In genomic region chr11:27506200-27507182, GRCh38 we compare ENCODE assay signal across 1 cellular context.
TF ChIP-seq lines count a peak whose summit lies in the region.

A gene with protein sequence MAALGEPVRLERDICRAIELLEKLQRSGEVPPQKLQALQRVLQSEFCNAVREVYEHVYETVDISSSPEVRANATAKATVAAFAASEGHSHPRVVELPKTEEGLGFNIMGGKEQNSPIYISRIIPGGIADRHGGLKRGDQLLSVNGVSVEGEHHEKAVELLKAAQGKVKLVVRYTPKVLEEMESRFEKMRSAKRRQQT (minus strand): TSS chr11:27506769. CDS start chr11:27506752, 17 bp downstream.

TF ChIP-seq in HepG2, 621 proteins besides CTCF, POLR2A, EP300 and RAD21 (continued from another document and continues in another):
- TF ChIP-seq, protein P1, sequence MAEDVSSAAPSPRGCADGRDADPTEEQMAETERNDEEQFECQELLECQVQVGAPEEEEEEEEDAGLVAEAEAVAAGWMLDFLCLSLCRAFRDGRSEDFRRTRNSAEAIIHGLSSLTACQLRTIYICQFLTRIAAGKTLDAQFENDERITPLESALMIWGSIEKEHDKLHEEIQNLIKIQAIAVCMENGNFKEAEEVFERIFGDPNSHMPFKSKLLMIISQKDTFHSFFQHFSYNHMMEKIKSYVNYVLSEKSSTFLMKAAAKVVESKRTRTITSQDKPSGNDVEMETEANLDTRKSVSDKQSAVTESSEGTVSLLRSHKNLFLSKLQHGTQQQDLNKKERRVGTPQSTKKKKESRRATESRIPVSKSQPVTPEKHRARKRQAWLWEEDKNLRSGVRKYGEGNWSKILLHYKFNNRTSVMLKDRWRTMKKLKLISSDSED (CRISPR knock-in tag; IDR thresholded peaks at IDR 0.05), result no peak
- TF ChIP-seq ATF6 (CRISPR knock-in tag; conservative IDR thresholded peaks at IDR 0.05) (no peak), ZNF792 (CRISPR knock-in tag; IDR thresholded peaks at IDR 0.05) (0 out of 2 replicates have a peak, but pooled peaks have one; percentile 46), JUNB (CRISPR knock-in tag; IDR thresholded peaks at IDR 0.05; ENCODE audit: borderline replicate concordance) (no peak), ZBTB38 (CRISPR knock-in tag; IDR thresholded peaks at IDR 0.05) (peak; percentile 65), ZNF747 (CRISPR knock-in tag; IDR thresholded peaks at IDR 0.05; ENCODE audit: borderline replicate concordance) (peak; percentile 61; the same call in 1 of the 2 replicates), MIXL1 (CRISPR knock-in tag; IDR thresholded peaks at IDR 0.05) (peak; percentile 69; the same call in 1 of the 2 replicates), ZNF20 (CRISPR knock-in tag; IDR thresholded peaks at IDR 0.05) (no peak), ZC3H13 (CRISPR knock-in tag; IDR thresholded peaks at IDR 0.05) (no peak), ZNF543 (CRISPR knock-in tag; IDR thresholded peaks at IDR 0.05) (no peak), BRD4 (CRISPR knock-in tag; IDR thresholded peaks at IDR 0.05) (peak; percentile 93), NCOA5 (CRISPR knock-in tag; IDR thresholded peaks at IDR 0.05) (no peak), ZNF180 (CRISPR knock-in tag; IDR thresholded peaks at IDR 0.05; ENCODE audit: borderline replicate concordance, low read depth) (no peak), CHD2 (IDR thresholded peaks at IDR 0.05; ENCODE audit: low read depth, low read length) (peak; percentile 97), ZNF850 (CRISPR knock-in tag; conservative IDR thresholded peaks at IDR 0.05) (no peak), ZNF878 (CRISPR knock-in tag; IDR thresholded peaks at IDR 0.05) (no peak), ESRRA (CRISPR knock-in tag; IDR thresholded peaks at IDR 0.05; ENCODE audit: low read depth) (no peak), RNF219 (CRISPR knock-in tag; IDR thresholded peaks at IDR 0.05) (no peak), RFXAP (CRISPR knock-in tag; IDR thresholded peaks at IDR 0.05; ENCODE audit: borderline replicate concordance) (peak; percentile 84; the same call in 1 of the 2 replicates), MLLT10 (CRISPR knock-in tag; IDR thresholded peaks at IDR 0.05) (no peak), NAIF1 (CRISPR knock-in tag; IDR thresholded peaks at IDR 0.05; ENCODE audit: borderline replicate concordance) (peak; percentile 86; the same call in 1 of the 2 replicates), RXRB (CRISPR knock-in tag; IDR thresholded peaks at IDR 0.05; ENCODE audit: borderline replicate concordance) (peak; percentile 74), TBX2 (CRISPR knock-in tag; IDR thresholded peaks at IDR 0.05; ENCODE audit: borderline replicate concordance) (peak; percentile 75; the same call in 1 of the 2 replicates), ZFP41 (CRISPR knock-in tag; IDR thresholded peaks at IDR 0.05; ENCODE audit: borderline replicate concordance) (0 out of 2 replicates have a peak, but pooled peaks have one; percentile 26), ZNF704 (CRISPR knock-in tag; IDR thresholded peaks at IDR 0.05; ENCODE audit: borderline replicate concordance) (no peak; the same call in 1 of the 2 replicates), CEBPB (IDR thresholded peaks at IDR 0.05; ENCODE audit: borderline replicate concordance, low read depth, low read length) (no peak), KLF6 (CRISPR knock-in tag; IDR thresholded peaks at IDR 0.05) (0 out of 2 replicates have a peak, but pooled peaks have one; percentile 41), ZNF350 (CRISPR knock-in tag; IDR thresholded peaks at IDR 0.05; ENCODE audit: borderline replicate concordance, low read depth) (peak; percentile 67; the same call in 1 of the 2 replicates), TARDBP (CRISPR knock-in tag; IDR thresholded peaks at IDR 0.05) (peak; percentile 79), ADNP (CRISPR knock-in tag; IDR thresholded peaks at IDR 0.05) (no peak), E2F1 (CRISPR knock-in tag; IDR thresholded peaks at IDR 0.05) (no peak)
- TF ChIP-seq, protein P2, sequence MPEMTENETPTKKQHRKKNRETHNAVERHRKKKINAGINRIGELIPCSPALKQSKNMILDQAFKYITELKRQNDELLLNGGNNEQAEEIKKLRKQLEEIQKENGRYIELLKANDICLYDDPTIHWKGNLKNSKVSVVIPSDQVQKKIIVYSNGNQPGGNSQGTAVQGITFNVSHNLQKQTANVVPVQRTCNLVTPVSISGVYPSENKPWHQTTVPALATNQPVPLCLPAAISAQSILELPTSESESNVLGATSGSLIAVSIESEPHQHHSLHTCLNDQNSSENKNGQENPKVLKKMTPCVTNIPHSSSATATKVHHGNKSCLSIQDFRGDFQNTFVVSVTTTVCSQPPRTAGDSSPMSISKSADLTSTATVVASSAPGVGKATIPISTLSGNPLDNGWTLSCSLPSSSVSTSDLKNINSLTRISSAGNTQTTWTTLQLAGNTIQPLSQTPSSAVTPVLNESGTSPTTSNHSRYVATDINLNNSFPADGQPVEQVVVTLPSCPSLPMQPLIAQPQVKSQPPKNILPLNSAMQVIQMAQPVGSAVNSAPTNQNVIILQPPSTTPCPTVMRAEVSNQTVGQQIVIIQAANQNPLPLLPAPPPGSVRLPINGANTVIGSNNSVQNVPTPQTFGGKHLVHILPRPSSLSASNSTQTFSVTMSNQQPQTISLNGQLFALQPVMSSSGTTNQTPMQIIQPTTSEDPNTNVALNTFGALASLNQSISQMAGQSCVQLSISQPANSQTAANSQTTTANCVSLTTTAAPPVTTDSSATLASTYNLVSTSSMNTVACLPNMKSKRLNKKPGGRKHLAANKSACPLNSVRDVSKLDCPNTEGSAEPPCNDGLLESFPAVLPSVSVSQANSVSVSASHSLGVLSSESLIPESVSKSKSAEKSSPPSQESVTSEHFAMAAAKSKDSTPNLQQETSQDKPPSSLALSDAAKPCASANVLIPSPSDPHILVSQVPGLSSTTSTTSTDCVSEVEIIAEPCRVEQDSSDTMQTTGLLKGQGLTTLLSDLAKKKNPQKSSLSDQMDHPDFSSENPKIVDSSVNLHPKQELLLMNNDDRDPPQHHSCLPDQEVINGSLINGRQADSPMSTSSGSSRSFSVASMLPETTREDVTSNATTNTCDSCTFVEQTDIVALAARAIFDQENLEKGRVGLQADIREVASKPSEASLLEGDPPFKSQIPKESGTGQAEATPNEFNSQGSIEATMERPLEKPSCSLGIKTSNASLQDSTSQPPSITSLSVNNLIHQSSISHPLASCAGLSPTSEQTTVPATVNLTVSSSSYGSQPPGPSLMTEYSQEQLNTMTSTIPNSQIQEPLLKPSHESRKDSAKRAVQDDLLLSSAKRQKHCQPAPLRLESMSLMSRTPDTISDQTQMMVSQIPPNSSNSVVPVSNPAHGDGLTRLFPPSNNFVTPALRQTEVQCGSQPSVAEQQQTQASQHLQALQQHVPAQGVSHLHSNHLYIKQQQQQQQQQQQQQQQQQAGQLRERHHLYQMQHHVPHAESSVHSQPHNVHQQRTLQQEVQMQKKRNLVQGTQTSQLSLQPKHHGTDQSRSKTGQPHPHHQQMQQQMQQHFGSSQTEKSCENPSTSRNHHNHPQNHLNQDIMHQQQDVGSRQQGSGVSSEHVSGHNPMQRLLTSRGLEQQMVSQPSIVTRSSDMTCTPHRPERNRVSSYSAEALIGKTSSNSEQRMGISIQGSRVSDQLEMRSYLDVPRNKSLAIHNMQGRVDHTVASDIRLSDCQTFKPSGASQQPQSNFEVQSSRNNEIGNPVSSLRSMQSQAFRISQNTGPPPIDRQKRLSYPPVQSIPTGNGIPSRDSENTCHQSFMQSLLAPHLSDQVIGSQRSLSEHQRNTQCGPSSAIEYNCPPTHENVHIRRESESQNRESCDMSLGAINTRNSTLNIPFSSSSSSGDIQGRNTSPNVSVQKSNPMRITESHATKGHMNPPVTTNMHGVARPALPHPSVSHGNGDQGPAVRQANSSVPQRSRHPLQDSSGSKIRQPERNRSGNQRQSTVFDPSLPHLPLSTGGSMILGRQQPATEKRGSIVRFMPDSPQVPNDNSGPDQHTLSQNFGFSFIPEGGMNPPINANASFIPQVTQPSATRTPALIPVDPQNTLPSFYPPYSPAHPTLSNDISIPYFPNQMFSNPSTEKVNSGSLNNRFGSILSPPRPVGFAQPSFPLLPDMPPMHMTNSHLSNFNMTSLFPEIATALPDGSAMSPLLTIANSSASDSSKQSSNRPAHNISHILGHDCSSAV (CRISPR knock-in tag; IDR thresholded peaks at IDR 0.05; ENCODE audit: borderline replicate concordance), result peak; percentile 93; the same call in 1 of the 2 replicates
- TF ChIP-seq, protein P3, sequence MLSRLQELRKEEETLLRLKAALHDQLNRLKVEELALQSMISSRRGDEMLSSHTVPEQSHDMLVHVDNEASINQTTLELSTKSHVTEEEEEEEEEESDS (CRISPR knock-in tag; IDR thresholded peaks at IDR 0.05; ENCODE audit: borderline replicate concordance), result peak; percentile 82; the same call in 1 of the 2 replicates
- TF ChIP-seq, protein P4, sequence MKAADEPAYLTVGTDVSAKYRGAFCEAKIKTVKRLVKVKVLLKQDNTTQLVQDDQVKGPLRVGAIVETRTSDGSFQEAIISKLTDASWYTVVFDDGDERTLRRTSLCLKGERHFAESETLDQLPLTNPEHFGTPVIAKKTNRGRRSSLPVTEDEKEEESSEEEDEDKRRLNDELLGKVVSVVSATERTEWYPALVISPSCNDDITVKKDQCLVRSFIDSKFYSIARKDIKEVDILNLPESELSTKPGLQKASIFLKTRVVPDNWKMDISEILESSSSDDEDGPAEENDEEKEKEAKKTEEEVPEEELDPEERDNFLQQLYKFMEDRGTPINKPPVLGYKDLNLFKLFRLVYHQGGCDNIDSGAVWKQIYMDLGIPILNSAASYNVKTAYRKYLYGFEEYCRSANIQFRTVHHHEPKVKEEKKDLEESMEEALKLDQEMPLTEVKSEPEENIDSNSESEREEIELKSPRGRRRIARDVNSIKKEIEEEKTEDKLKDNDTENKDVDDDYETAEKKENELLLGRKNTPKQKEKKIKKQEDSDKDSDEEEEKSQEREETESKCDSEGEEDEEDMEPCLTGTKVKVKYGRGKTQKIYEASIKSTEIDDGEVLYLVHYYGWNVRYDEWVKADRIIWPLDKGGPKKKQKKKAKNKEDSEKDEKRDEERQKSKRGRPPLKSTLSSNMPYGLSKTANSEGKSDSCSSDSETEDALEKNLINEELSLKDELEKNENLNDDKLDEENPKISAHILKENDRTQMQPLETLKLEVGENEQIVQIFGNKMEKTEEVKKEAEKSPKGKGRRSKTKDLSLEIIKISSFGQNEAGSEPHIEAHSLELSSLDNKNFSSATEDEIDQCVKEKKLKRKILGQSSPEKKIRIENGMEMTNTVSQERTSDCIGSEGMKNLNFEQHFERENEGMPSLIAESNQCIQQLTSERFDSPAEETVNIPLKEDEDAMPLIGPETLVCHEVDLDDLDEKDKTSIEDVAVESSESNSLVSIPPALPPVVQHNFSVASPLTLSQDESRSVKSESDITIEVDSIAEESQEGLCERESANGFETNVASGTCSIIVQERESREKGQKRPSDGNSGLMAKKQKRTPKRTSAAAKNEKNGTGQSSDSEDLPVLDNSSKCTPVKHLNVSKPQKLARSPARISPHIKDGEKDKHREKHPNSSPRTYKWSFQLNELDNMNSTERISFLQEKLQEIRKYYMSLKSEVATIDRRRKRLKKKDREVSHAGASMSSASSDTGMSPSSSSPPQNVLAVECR (CRISPR knock-in tag; IDR thresholded peaks at IDR 0.05; ENCODE audit: borderline replicate concordance), result peak; percentile 62; the same call in 1 of the 2 replicates
- TF ChIP-seq, protein P5, sequence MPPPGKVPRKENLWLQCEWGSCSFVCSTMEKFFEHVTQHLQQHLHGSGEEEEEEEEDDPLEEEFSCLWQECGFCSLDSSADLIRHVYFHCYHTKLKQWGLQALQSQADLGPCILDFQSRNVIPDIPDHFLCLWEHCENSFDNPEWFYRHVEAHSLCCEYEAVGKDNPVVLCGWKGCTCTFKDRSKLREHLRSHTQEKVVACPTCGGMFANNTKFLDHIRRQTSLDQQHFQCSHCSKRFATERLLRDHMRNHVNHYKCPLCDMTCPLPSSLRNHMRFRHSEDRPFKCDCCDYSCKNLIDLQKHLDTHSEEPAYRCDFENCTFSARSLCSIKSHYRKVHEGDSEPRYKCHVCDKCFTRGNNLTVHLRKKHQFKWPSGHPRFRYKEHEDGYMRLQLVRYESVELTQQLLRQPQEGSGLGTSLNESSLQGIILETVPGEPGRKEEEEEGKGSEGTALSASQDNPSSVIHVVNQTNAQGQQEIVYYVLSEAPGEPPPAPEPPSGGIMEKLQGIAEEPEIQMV (CRISPR knock-in tag; IDR thresholded peaks at IDR 0.05; ENCODE audit: low read depth), result peak; percentile 69
